Comparison of ENCODE assay signal across 8 cellular contexts in genomic region chr21:44869860-44870747, GRCh38. TPM values are rescaled to one million over a fixed set of nuclear protein-coding genes. Genes with fewer than 3 reads are reported as not detected.
DNase-seq lines count a peak whose midpoint lies in the region; ATAC-seq and TF ChIP-seq lines count a peak whose summit lies in the region.

No MANE protein-coding gene starts in this region.

- no peaks in the 10 kb centered on the region for H3K9me3 Mint-ChIP-seq in HFFc6
- H3K9me3 Mint-ChIP-seq in activated CD4-positive, alpha-beta memory T cell treated with anti-CD3 and anti-CD28 coated beads for 36 hours, result no peaks in the 10 kb centered on the region

- H3K4me3 ChIP-seq in foreskin fibroblast (ENCODE audit: low read depth in 1 of 2, low read length in 2 of 2) (peak overlapping the region; percentile 32 to 85), retinal pigment epithelial cell (ENCODE audit: low read length) (peak overlapping the region; percentile 4)

- CTCF ChIA-PET in activated CD4-positive, alpha-beta memory T cell treated with anti-CD3 and anti-CD28 coated beads for 36 hours (lab: Charles Lee), result interaction anchor here (0.6 to 1.4 kb wide), 2 partner anchors 77 to 1084 kb away, joined by 3 to 4 read pairs; no protein-coding TSS in a partner anchor

- peaks cover 85% of the 10 kb centered on the region for H3K4me1 Mint-ChIP-seq in HFFc6 (ENCODE audit: low read depth)
- H3K4me1 Mint-ChIP-seq in activated CD4-positive, alpha-beta memory T cell treated with anti-CD3 and anti-CD28 coated beads for 36 hours (ENCODE audit: low read depth), result peaks cover 78% of the 10 kb centered on the region

- POLR2A ChIA-PET in activated CD4-positive, alpha-beta memory T cell treated with anti-CD3 and anti-CD28 coated beads for 36 hours (lab: Charles Lee), result no interaction called here

- intact Hi-C loops in activated CD4-positive, alpha-beta memory T cell treated with anti-CD3 and anti-CD28 coated beads for 36 hours (cut with micrococcal nuclease), result loop anchor here (5.0 kb wide), 1 partner anchor 207 kb away; no protein-coding TSS in a partner anchor

- TF ChIP-seq CTCF in HFFc6 (IDR thresholded peaks at IDR 0.05) (no peak), foreskin fibroblast (IDR thresholded peaks at IDR 0.05; ENCODE audit: low read depth, low read length) (no peak), retinal pigment epithelial cell (conservative IDR thresholded peaks at IDR 0.05; ENCODE audit: low read depth, low read length) (no peak)

- no peak for ATAC-seq in GM19452 (IDR thresholded peaks at IDR 0.05; ENCODE audit: unreplicated experiment)

- no peaks in the 10 kb centered on the region; the same call in 1 of the 2 replicates for H3K27me3 Mint-ChIP-seq in HFFc6 (ENCODE audit: insufficient read depth)
- no peaks in the 10 kb centered on the region for H3K27me3 Mint-ChIP-seq in activated CD4-positive, alpha-beta memory T cell treated with anti-CD3 and anti-CD28 coated beads for 36 hours

- H3K36me3 Mint-ChIP-seq in HFFc6 (ENCODE audit: low read depth), result peaks cover 16% of the 10 kb centered on the region
- H3K36me3 Mint-ChIP-seq in activated CD4-positive, alpha-beta memory T cell treated with anti-CD3 and anti-CD28 coated beads for 36 hours, result peaks cover 7% of the 10 kb centered on the region

- peak overlapping the region; percentile 93 for H3K27ac Mint-ChIP-seq in HFFc6
- H3K27ac Mint-ChIP-seq in activated CD4-positive, alpha-beta memory T cell treated with anti-CD3 and anti-CD28 coated beads for 36 hours, result peak overlapping the region; percentile 62

- DNase-seq in HFFc6 (peak; percentile 96), foreskin fibroblast (peak; percentile 91 to 95), retinal pigment epithelial cell (ENCODE audit: low read depth) (peak; percentile 97), HPDE6-E6E7 (ENCODE audit: extremely low spot score) (no peak), D341Med (ENCODE audit: low spot score) (no peak)
- no peak for DNase-seq in activated CD4-positive, alpha-beta memory T cell treated with anti-CD3 and anti-CD28 coated beads for 36 hours
- DNase-seq in activated CD8-positive, alpha-beta memory T cell treated with anti-CD3 and anti-CD28 coated beads, Interleukin-2, amount 50 U/mL, for 4 hours, result no peak

- peak overlapping the region; percentile 96 for H3K4me3 Mint-ChIP-seq in HFFc6
- H3K4me3 Mint-ChIP-seq in activated CD4-positive, alpha-beta memory T cell treated with anti-CD3 and anti-CD28 coated beads for 36 hours, result peak overlapping the region; percentile 20

RNA-seq across cellular contexts. Expression of gene PTTG1IP, which starts 3.4 kb away (rescaled TPM):
- total RNA-seq in HFFc6 (2021; fragmentation: NEBNext Ultra II Directional; extraction: Animal tissue kit (Norgen Biotek cat#: 25700)), result 100 to 1,000 TPM; 241 to 290 (median 277) TPM
- 10 to 100 TPM; 43.0 to 44.4 TPM for total RNA-seq in activated CD4-positive, alpha-beta memory T cell treated with anti-CD3 and anti-CD28 coated beads for 36 hours

RNA-seq across cellular contexts. Expression of gene ITGB2, which starts 50.6 kb away (rescaled TPM):
- under 1 TPM in 3 of 6 experiments, not detected in 3; 0.19 to 0.45 (median 0.33) TPM for total RNA-seq in HFFc6 (2021; fragmentation: NEBNext Ultra II Directional; extraction: Animal tissue kit (Norgen Biotek cat#: 25700))
- total RNA-seq in activated CD4-positive, alpha-beta memory T cell treated with anti-CD3 and anti-CD28 coated beads for 36 hours, result 100 to 1,000 TPM; 242 to 247 TPM

RNA-seq across cellular contexts. Expression of gene SUMO3, which starts 52.2 kb away (rescaled TPM):
- total RNA-seq in HFFc6 (2021; fragmentation: NEBNext Ultra II Directional; extraction: Animal tissue kit (Norgen Biotek cat#: 25700)), result 100 to 1,000 TPM; 116 to 160 (median 147) TPM
- 10 to 100 TPM; 77.2 to 77.6 TPM for total RNA-seq in activated CD4-positive, alpha-beta memory T cell treated with anti-CD3 and anti-CD28 coated beads for 36 hours

Comparison
In these comparisons a context has a peak if more than half of its experiments do, and no peak if none do; other contexts are left out.
1. DNase-seq: peak in HFFc6 (single experiment), foreskin fibroblast (2 of 2) and retinal pigment epithelial cell (single experiment); none in activated CD4-positive, alpha-beta memory T cell treated with anti-CD3 and anti-CD28 coated beads for 36 hours (single experiment), HPDE6-E6E7 (single experiment), D341Med (single experiment) and activated CD8-positive, alpha-beta memory T cell treated with anti-CD3 and anti-CD28 coated beads, Interleukin-2, amount 50 U/mL, for 4 hours (single experiment).
2. RNA of gene PTTG1IP, which starts 3.4 kb away (total RNA-seq): 241 to 290 TPM in HFFc6; 43.0 to 44.4 TPM in activated CD4-positive, alpha-beta memory T cell treated with anti-CD3 and anti-CD28 coated beads for 36 hours; every median in the first group is over 4 times any median in the second.
3. RNA of gene ITGB2, which starts 50.6 kb away (total RNA-seq): 242 to 247 TPM in activated CD4-positive, alpha-beta memory T cell treated with anti-CD3 and anti-CD28 coated beads for 36 hours; 0.19 to 0.45 TPM in HFFc6; every median in the first group is over 100 times any median in the second.